Comparison of ENCODE assay signal across 9 cellular contexts in the genomic region with DNA sequence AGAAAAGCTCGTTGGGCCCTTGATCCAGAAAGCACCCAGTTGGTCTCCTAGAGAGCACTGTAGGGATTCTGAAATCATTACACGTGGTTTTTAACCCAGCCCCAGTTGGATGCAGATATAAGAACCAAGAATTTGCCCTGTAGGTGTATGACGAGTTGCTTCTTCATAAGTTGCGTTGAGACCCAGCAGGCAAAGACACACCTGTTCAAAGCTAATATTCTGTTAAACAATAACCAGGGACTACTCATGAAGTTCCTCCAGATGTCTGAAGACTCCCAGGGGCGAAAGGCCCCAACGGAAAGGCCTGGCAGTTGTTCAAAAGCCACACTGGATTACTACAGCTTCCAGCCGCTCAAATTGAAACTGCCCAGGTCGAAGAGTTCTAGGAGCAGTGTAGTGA.
DNase-seq lines count a peak whose midpoint lies in the region; ATAC-seq and TF ChIP-seq lines count a peak whose summit lies in the region.
"Had no signal": no experiment of that assay in that cellular context is flagged by ENCODE, and none has a peak within 500 bp of the region (broad histone marks: within the 10 kb centered on the region; RNA-seq: fewer than 3 reads in every experiment).

No MANE protein-coding gene starts in this region.

- no peaks in the 10 kb centered on the region for H3K36me3 ChIP-seq in left lung

- no peak overlapping the region for H3K27ac ChIP-seq in left lung

- no peak overlapping the region for H3K4me3 ChIP-seq in left lung

- no peaks in the 10 kb centered on the region for H3K4me1 Mint-ChIP-seq in immature natural killer cell

- intact Hi-C loops in left lung (cut with DNase I), result no loop called here

- no peak overlapping the region for H3K4me3 Mint-ChIP-seq in immature natural killer cell

- DNase-seq in left lung, result no peak
- DNase-seq in NCI-H2107 treated with DMSO at 0.1 percent for 48 hours (lab: John Stamatoyannopoulos, UW; ENCODE audit: unreplicated experiment), result no peak
- no peak for DNase-seq in stimulated activated CD4-positive, alpha-beta T cell treated with anti-CD3 and anti-CD28 coated beads, Interleukin-12 subunit alpha, Interleukin-12 subunit beta, amount 100 ng/mL, for 4 hours
- no peak for DNase-seq in immature natural killer cell
- DNase-seq in T-helper 1 cell, result no peak
- DNase-seq: activated effector memory CD4-positive, alpha-beta T cell treated with anti-CD3 and anti-CD28 coated beads, Interleukin-2, amount 50 U/mL, for 16 hours had no signal

- H3K27ac Mint-ChIP-seq in immature natural killer cell, result no peak overlapping the region

- H3K27me3 ChIP-seq in left lung, result no peaks in the 10 kb centered on the region

- no peaks in the 10 kb centered on the region for H3K9me3 Mint-ChIP-seq in immature natural killer cell

- peak; percentile 67 for ATAC-seq in GM18867 (IDR thresholded peaks at IDR 0.05; ENCODE audit: unreplicated experiment)
- peak; percentile 81 for ATAC-seq in GM21723 (IDR thresholded peaks at IDR 0.05; ENCODE audit: unreplicated experiment)
- peak; percentile 83 for ATAC-seq in HG03469 (IDR thresholded peaks at IDR 0.05; ENCODE audit: unreplicated experiment)
- ATAC-seq in left lung, result peak; percentile 57

- no peaks in the 10 kb centered on the region for H3K36me3 Mint-ChIP-seq in immature natural killer cell

- TF ChIP-seq CTCF in left lung (IDR thresholded peaks at IDR 0.05), result no peak

- H3K27me3 Mint-ChIP-seq in immature natural killer cell (ENCODE audit: low read depth in 3 of 3), result peaks cover 0 to 6% (median 4%) of the 10 kb centered on the region in 3 donors

- peaks cover 0 to 8% of the 10 kb centered on the region in 2 donors for H3K4me1 ChIP-seq in left lung

- H3K9me3 ChIP-seq in left lung, result no peaks in the 10 kb centered on the region
